ENCODE assay signal across 9 cellular contexts in the genomic region with DNA sequence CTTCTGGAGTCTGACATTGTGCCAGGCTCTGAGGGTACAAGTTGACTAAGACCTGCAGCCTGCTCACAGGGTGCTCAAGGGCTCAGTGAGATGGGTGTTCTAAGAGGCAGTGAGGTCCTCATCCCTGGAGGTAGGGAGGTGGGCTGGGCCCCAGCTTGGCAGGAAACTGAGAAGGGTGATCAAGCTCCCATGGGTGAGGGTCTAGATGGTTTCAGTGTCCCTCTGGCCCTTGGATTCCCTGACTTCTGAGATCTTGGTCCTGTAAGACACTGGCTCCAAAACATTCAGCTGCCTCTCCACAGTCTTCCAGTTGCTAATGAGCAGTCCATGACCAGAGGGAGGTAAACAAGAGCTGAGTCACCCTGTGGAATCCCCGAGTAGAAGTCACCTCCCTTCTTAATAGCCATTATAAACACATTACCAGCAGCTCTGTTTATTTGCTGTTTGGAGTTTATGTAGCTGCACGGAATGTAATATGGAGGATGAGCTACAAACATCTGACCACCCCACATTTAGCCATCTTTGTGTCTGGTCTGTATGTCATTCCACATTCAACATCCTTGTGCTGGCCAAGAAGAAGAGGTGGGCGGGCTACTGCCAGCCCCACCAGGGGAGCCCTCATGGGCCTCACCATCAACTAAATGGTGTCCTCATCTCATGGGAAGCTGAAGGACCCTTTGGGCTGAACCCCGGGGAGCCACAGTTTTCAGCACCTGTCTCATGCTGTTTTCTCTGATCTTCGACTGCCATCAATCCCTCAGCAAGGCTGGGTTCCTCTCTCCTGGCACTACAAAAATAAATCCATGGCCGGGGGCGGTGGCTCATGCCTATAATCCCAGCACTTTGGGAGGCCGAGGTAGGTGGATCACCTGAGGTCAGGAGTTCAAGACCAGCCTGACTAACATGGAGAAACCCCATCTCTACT. TPM values are rescaled to one million over a fixed set of nuclear protein-coding genes. Genes with fewer than 3 reads are reported as not detected.
DNase-seq lines count a peak whose midpoint lies in the region; ATAC-seq, FAIRE-seq and TF ChIP-seq lines count a peak whose summit lies in the region.
"Had no signal": no experiment of that assay in that cellular context is flagged by ENCODE, and none has a peak within 500 bp of the region (broad histone marks: within the 10 kb centered on the region; RNA-seq: fewer than 3 reads in every experiment).

No MANE protein-coding gene starts in this region.

- peak overlapping the region; percentile 94 for H2AK9ac ChIP-seq in IMR-90 (replicated peaks; ENCODE audit: low read depth, low read length, poor library complexity)

- H4K5ac ChIP-seq in IMR-90 (ENCODE audit: low read depth, low read length) = peak overlapping the region; percentile 98

- TF ChIP-seq CTCF in BJ (IDR thresholded peaks at IDR 0.05; ENCODE audit: insufficient read depth, low read depth, low read length) (no peak), IMR-90 (conservative IDR thresholded peaks at IDR 0.05; ENCODE audit: low read depth, low read length) (no peak), bronchial epithelial cell (IDR thresholded peaks at IDR 0.05; ENCODE audit: insufficient read depth, low read length, severe bottlenecking) (no peak), left lung (IDR thresholded peaks at IDR 0.05) (no peak)

- H3K4ac ChIP-seq in IMR-90 (ENCODE audit: low read depth, low read length) = peak overlapping the region; percentile 99

- POLR2A ChIA-PET in BJ (lab: Charles Lee) = interaction anchor here (0.5 to 1.4 kb wide), 3 partner anchors 21 to 41 kb away, joined by 3 to 14 read pairs (median 3); partner anchors contain the start of gene BDKRB2
- POLR2A ChIA-PET in IMR-90 (lab: Charles Lee; ENCODE audit: unreplicated experiment) = interaction anchor here (0.6 to 1.4 kb wide), 6 partner anchors 15 to 90 kb away, joined by 3 to 5 read pairs (median 4); partner anchors contain the start of gene BDKRB1

- H2BK120ac ChIP-seq in IMR-90 (ENCODE audit: low read depth, low read length) = peak overlapping the region; percentile 99

- H3K18ac ChIP-seq in IMR-90 (ENCODE audit: low read depth, low read length) = peak overlapping the region; percentile 98

- TF ChIP-seq RAD21 in IMR-90 (IDR thresholded peaks at IDR 0.05; ENCODE audit: low read length) = peak; percentile 21; the same call in 1 of the 2 replicates

- peaks cover 22% of the 10 kb centered on the region for H3K9me1 ChIP-seq in IMR-90 (ENCODE audit: insufficient read depth, low read length)

- peak overlapping the region; percentile 59 for H3K56ac ChIP-seq in IMR-90 (ENCODE audit: extremely low read depth, insufficient read depth, low read length)

- H4K20me1 ChIP-seq in IMR-90 (ENCODE audit: insufficient read depth, low read length) = no peaks in the 10 kb centered on the region

- H3K27ac ChIP-seq in IMR-90 (ENCODE audit: insufficient read depth, low read length) (peak overlapping the region; percentile 95), left lung (no peak overlapping the region)

- peak overlapping the region; percentile 74 for H2AFZ ChIP-seq in IMR-90 (replicated peaks; ENCODE audit: low read length, poor library complexity)

- H3K4me3 ChIP-seq in BJ (ENCODE audit: low read depth, low read length) (no peak overlapping the region), IMR-90 (ENCODE audit: insufficient read depth, low read depth, low read length) (no peak overlapping the region), bronchial epithelial cell (ENCODE audit: low read depth, low read length) (no peak overlapping the region), left lung (no peak overlapping the region)

- H3K79me1 ChIP-seq in IMR-90 (ENCODE audit: low read depth in 1 of 2, low read length in 2 of 2) = no peaks in the 10 kb centered on the region; a peak in 1 of 4 replicates

- peak overlapping the region; percentile 48 for H3K4me2 ChIP-seq in IMR-90 (ENCODE audit: low read depth, low read length)

- no peaks in the 10 kb centered on the region for H3K36me3 ChIP-seq in BJ (ENCODE audit: control insufficient read depth, insufficient read depth, low read length)
- no peaks in the 10 kb centered on the region for H3K36me3 ChIP-seq in IMR-90 (ENCODE audit: control insufficient read depth, insufficient read depth, low read length)
- H3K36me3 ChIP-seq in bronchial epithelial cell (ENCODE audit: control insufficient read depth, insufficient read depth, low read length) = no peaks in the 10 kb centered on the region
- no peaks in the 10 kb centered on the region for H3K36me3 ChIP-seq in left lung

- CTCF ChIA-PET in BJ (lab: Yijun Ruan, JAX) (interaction anchor here (0.9 to 1.8 kb wide), 5 partner anchors 9 to 97 kb away, joined by 3 to 5 read pairs (median 3); no protein-coding TSS in a partner anchor), IMR-90 (lab: Yijun Ruan, JAX) (interaction anchor here (1.0 to 2.5 kb wide), 4 partner anchors 20 to 108 kb away, joined by 3 to 7 read pairs (median 5); no protein-coding TSS in a partner anchor)

- no CpG with 5 or more reads among the region's 8 CpGs for WGBS in IMR-90 (ENCODE audit: extremely low coverage in 2 of 2, insufficient read length in 1 of 2), 2 experiments

- H3K23ac ChIP-seq in IMR-90 (ENCODE audit: low read depth, low read length) = peak overlapping the region; percentile 95

- H2BK20ac ChIP-seq in IMR-90 (ENCODE audit: low read depth, low read length) = peak overlapping the region; percentile 99

- no TSS peak for BruUV-seq in IMR-90 (replicated peaks; lab: Mats Ljungman, UMichigan)

- H3K9me3 ChIP-seq in IMR-90 (ENCODE audit: control insufficient read depth, insufficient read depth, low read length) (no peaks in the 10 kb centered on the region), left lung (no peaks in the 10 kb centered on the region)

- dilution Hi-C loops in IMR-90 (cut with HindIII; ENCODE audit: low sequenced_read_pairs, unreplicated experiment) = no loop called here

- H3K27me3 ChIP-seq in BJ (ENCODE audit: control insufficient read depth, insufficient read depth, low read length) (no peaks in the 10 kb centered on the region; the same call in 1 of the 2 replicates), IMR-90 (ENCODE audit: control insufficient read depth, insufficient read depth, low read length) (no peaks in the 10 kb centered on the region), bronchial epithelial cell (ENCODE audit: control insufficient read depth, insufficient read depth, low read length) (no peaks in the 10 kb centered on the region), left lung (no peaks in the 10 kb centered on the region)

- peak overlapping the region; percentile 99 for H4K91ac ChIP-seq in IMR-90 (ENCODE audit: insufficient read depth, low read depth, low read length)

- peak overlapping the region; percentile 99 for H2BK5ac ChIP-seq in IMR-90 (ENCODE audit: low read depth, low read length, poor library complexity, severe bottlenecking)

- intact Hi-C loops in IMR-90 (cut with micrococcal nuclease) = loop anchor here (5.0 kb wide), 1 partner anchor 45 kb away; no protein-coding TSS in a partner anchor
- intact Hi-C loops in left lung (cut with DNase I) = no loop called here

- H3K4me1 ChIP-seq in IMR-90 (ENCODE audit: control insufficient read depth, insufficient read depth, low read length) (peaks cover 29% of the 10 kb centered on the region), left lung (no peaks in the 10 kb centered on the region)

- in situ Hi-C loops in IMR-90 (cut with MboI; ENCODE audit: low sequenced_read_pairs) = no loop called here

- peak overlapping the region; percentile 97 for H2AK5ac ChIP-seq in IMR-90 (ENCODE audit: low read depth, low read length)

- peak overlapping the region; percentile 84; the same call in 2 of the 3 replicates for H2BK15ac ChIP-seq in IMR-90 (ENCODE audit: low read depth, low read length)

- DNase-seq in BJ (ENCODE audit: low read depth) = peak; percentile 88
- DNase-seq in IMR-90 = peak; percentile 95
- peak; percentile 83 for DNase-seq in bronchial epithelial cell (ENCODE audit: low read depth)
- no peak for DNase-seq in left lung
- no peak for DNase-seq in D341Med (ENCODE audit: low spot score)
- DNase-seq: NCI-H1048 had no signal

- peak overlapping the region; percentile 96 for H3K14ac ChIP-seq in IMR-90 (replicated peaks; ENCODE audit: low read depth, low read length)

- FAIRE-seq in bronchial epithelial cell (lab: Jason Lieb, UNC) = no peak

- peak; percentile 96 for ATAC-seq in IMR-90 (ENCODE audit: low read depth)
- peak; percentile 91 for ATAC-seq in left lung
- ATAC-seq in HG03354 (IDR thresholded peaks at IDR 0.05; ENCODE audit: poor library complexity, severe bottlenecking, unreplicated experiment) = no peak
- ATAC-seq in GM18868 (IDR thresholded peaks at IDR 0.05; ENCODE audit: unreplicated experiment) = no peak
- no peak for ATAC-seq in HG02885 (IDR thresholded peaks at IDR 0.05; ENCODE audit: poor library complexity, unreplicated experiment)

- H4K8ac ChIP-seq in IMR-90 (ENCODE audit: low read depth in 2 of 2, low read length in 2 of 2) = peak overlapping the region; percentile 66 to 92

- TF ChIP-seq POLR2A in IMR-90 (IDR thresholded peaks at IDR 0.05; ENCODE audit: low read depth, low read length) = peak; percentile 38; the same call in 1 of the 2 replicates

- peak overlapping the region; percentile 49 for H3K9ac ChIP-seq in IMR-90 (ENCODE audit: low read depth, low read length)

TF ChIP-seq in IMR-90, 13 proteins besides CTCF, POLR2A, EP300 and RAD21 (continues in another document):
- peak; percentile 96 for TF ChIP-seq FOS (IDR thresholded peaks at IDR 0.05; ENCODE audit: low read depth, low read length)
- TF ChIP-seq RFX5 (IDR thresholded peaks at IDR 0.05; ENCODE audit: low read depth, low read length) = no peak
- no peak for TF ChIP-seq ELK1 (IDR thresholded peaks at IDR 0.05; ENCODE audit: borderline replicate concordance, low read depth, low read length)
- no peak for TF ChIP-seq MXI1 (IDR thresholded peaks at IDR 0.05; ENCODE audit: borderline replicate concordance, low read depth, low read length)
- TF ChIP-seq MAZ (IDR thresholded peaks at IDR 0.05; ENCODE audit: borderline replicate concordance, low read depth, low read length) = peak; percentile 22; the same call in 1 of the 2 replicates

RNA-seq across cellular contexts. Expression of gene BDKRB2, which starts 37.2 kb away (rescaled TPM):
- polyA plus RNA-seq in BJ (2011; rRNA removed) (21.3 and 26.8 TPM in 2 replicates), IMR-90 (2012; rRNA removed) (52.1 and 60.9 TPM in 2 replicates)
- polyA minus RNA-seq in BJ (2011; rRNA and poly(A)+ RNA removed) = 25.8 and 43.4 TPM in 2 replicates
- total RNA-seq in IMR-90 (2012; rRNA removed) (60.5 and 73.1 TPM in 2 replicates), bronchial epithelial cell (3.2 and 6.5 TPM in 2 replicates), left lung (1 to 10 TPM in 1 of 2 donors, under 1 TPM in 1; 0.81 to 1.9 TPM)
- polyA plus RNA-seq in IMR-90 (2012; cell fraction: cytosol; rRNA removed) = 32.4 and 87.1 TPM in 2 replicates
- 63.4 and 68.9 TPM in 2 replicates for polyA plus RNA-seq in IMR-90 (2012; cell fraction: nucleus; rRNA removed; ENCODE audit: low replicate concordance)

Comparison
In these comparisons a context has a peak if more than half of its experiments do, and no peak if none do; other contexts are left out.
1. DNase-seq: peak in BJ (single experiment), IMR-90 (single experiment) and bronchial epithelial cell (single experiment); none in left lung (0 of 2) and D341Med (single experiment).
2. ATAC-seq: peak in IMR-90 (single experiment) and left lung (single experiment); none in HG03354 (single experiment), GM18868 (single experiment) and HG02885 (single experiment).